In the genomic region with DNA sequence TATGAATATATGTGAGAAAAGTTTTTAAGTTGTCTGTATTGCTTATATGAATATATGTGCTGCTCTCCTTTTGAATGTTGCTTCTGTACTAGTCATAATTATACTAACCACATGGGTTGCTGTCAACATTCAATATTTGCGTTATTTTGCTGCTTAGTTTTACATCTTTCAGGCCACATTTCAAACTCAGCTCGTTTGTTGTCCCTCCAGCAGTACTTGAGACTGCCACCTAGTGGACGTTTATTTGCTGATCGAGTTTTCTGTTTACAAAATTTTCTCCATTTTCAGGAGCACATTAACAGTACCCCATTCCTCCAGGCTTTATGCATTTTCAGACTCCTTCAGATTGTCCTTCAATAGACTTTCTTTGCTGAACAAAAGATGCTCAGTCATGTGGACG, we compare ENCODE assay signal across 8 cellular contexts.
DNase-seq lines count a peak whose midpoint lies in the region; ATAC-seq and TF ChIP-seq lines count a peak whose summit lies in the region.

No MANE protein-coding gene starts in this region.

- H3K9me3 ChIP-seq in neural progenitor cell (ENCODE audit: low read depth) = no peaks in the 10 kb centered on the region

- no peak overlapping the region for H3K4me3 ChIP-seq in neural progenitor cell

- H3K36me3 Mint-ChIP-seq in effector memory CD8-positive, alpha-beta T cell (ENCODE audit: insufficient read depth) = peaks cover 4% of the 10 kb centered on the region
- H3K36me3 Mint-ChIP-seq in neural progenitor cell = no peaks in the 10 kb centered on the region

- no peaks in the 10 kb centered on the region for H3K36me3 ChIP-seq in neural progenitor cell

- no peaks in the 10 kb centered on the region for H4K20me1 ChIP-seq in neural progenitor cell (ENCODE audit: low read depth)

- H3K27ac ChIP-seq in RWPE1 (no peak overlapping the region), neural progenitor cell (no peak overlapping the region)

- CTCF ChIA-PET in RWPE1 (lab: Yijun Ruan, JAX) = interaction anchor here (0.6 to 1.7 kb wide), 9 partner anchors 33 to 746 kb away, joined by 3 to 7 read pairs (median 3); no protein-coding TSS in a partner anchor

- no peaks in the 10 kb centered on the region for H3K79me2 ChIP-seq in neural progenitor cell (ENCODE audit: low read depth)

- no peak overlapping the region for H3K4me3 Mint-ChIP-seq in effector memory CD8-positive, alpha-beta T cell
- no peak overlapping the region for H3K4me3 Mint-ChIP-seq in neural progenitor cell

- H3K27ac Mint-ChIP-seq in effector memory CD8-positive, alpha-beta T cell = no peak overlapping the region
- no peak overlapping the region for H3K27ac Mint-ChIP-seq in neural progenitor cell

- no peaks in the 10 kb centered on the region for H3K27me3 ChIP-seq in neural progenitor cell

- peak; percentile 0 for DNase-seq in NCI-H2029 treated with DMSO at 0.1 percent for 48 hours (lab: John Stamatoyannopoulos, UW)
- DNase-seq in NCI-H2029 (lab: John Stamatoyannopoulos, UW) = no peak
- no peak for DNase-seq in GM20000 (ENCODE audit: low spot score)
- DNase-seq in RWPE1 (ENCODE audit: low spot score) = peak; percentile 13
- peak; percentile 8 to 11 (median 11) for DNase-seq in effector memory CD8-positive, alpha-beta T cell
- peak; percentile 60 for DNase-seq in neural progenitor cell (ENCODE audit: low spot score)
- DNase-seq in GM19240 (ENCODE audit: insufficient read length, low spot score) = no peak

- no peak overlapping the region for H3K4me2 ChIP-seq in neural progenitor cell

- H3K4me1 ChIP-seq in neural progenitor cell = no peaks in the 10 kb centered on the region

- no peaks in the 10 kb centered on the region for H3K9me3 Mint-ChIP-seq in effector memory CD8-positive, alpha-beta T cell
- H3K9me3 Mint-ChIP-seq in neural progenitor cell = no peaks in the 10 kb centered on the region

- H3F3A ChIP-seq in neural progenitor cell (ENCODE audit: low read depth) = no peaks in the 10 kb centered on the region

- ATAC-seq in effector memory CD8-positive, alpha-beta T cell (replicated peaks) = no peak
- no peak for ATAC-seq in HG03108 (IDR thresholded peaks at IDR 0.05; ENCODE audit: unreplicated experiment)

- H3K9ac ChIP-seq in neural progenitor cell = no peak overlapping the region

- H3K27me3 Mint-ChIP-seq in effector memory CD8-positive, alpha-beta T cell = peaks cover 0 to 5% of the 10 kb centered on the region in 2 donors
- H3K27me3 Mint-ChIP-seq in neural progenitor cell (ENCODE audit: insufficient read depth, low read depth) = no peaks in the 10 kb centered on the region

- H2AFZ ChIP-seq in neural progenitor cell (replicated peaks) = peak overlapping the region; percentile 57

- TF ChIP-seq CTCF in GM20000 (IDR thresholded peaks at IDR 0.05; ENCODE audit: extremely low read depth, missing control alignments) = peak; percentile 13
- TF ChIP-seq CTCF in RWPE1 (conservative IDR thresholded peaks at IDR 0.05; ENCODE audit: low read depth) = peak; percentile 61
- peak; percentile 69 for TF ChIP-seq CTCF in neural progenitor cell (IDR thresholded peaks at IDR 0.05)

- POLR2A ChIA-PET in RWPE1 (lab: Yijun Ruan, JAX; ENCODE audit: low non-redundant PET) = no interaction called here

- no peaks in the 10 kb centered on the region for H3K4me1 Mint-ChIP-seq in effector memory CD8-positive, alpha-beta T cell (ENCODE audit: low read depth in 2 of 2)
- no peaks in the 10 kb centered on the region for H3K4me1 Mint-ChIP-seq in neural progenitor cell

Comparison
In these comparisons a context has a peak if more than half of its experiments do, and no peak if none do; other contexts are left out.
1. DNase-seq: peak in NCI-H2029 treated with DMSO at 0.1 percent for 48 hours (single experiment), RWPE1 (single experiment), effector memory CD8-positive, alpha-beta T cell (3 of 3) and neural progenitor cell (single experiment); none in NCI-H2029 (single experiment), GM20000 (single experiment) and GM19240 (single experiment).
2. CTCF ChIP-seq: peak in every context shown above with its lines; median percentile 69 in neural progenitor cell; 61 in RWPE1; 13 in GM20000.